ENCODE assay signal across 22 cellular contexts in genomic region chr5:38339446-38339845, GRCh38.
DNase-seq lines count a peak whose midpoint lies in the region; ATAC-seq, FAIRE-seq and TF ChIP-seq lines count a peak whose summit lies in the region.
"Had no signal": no experiment of that assay in that cellular context is flagged by ENCODE, and none has a peak within 500 bp of the region (broad histone marks: within the 10 kb centered on the region; RNA-seq: fewer than 3 reads in every experiment).

No MANE protein-coding gene starts in this region.

- no peak overlapping the region for H4K8ac ChIP-seq in mesenchymal stem cell (ENCODE audit: low read length)

- TF ChIP-seq POLR2A in HepG2 (IDR thresholded peaks at IDR 0.05; ENCODE audit: insufficient read depth in 1 of 2, low read depth in 2 of 2, low read length in 2 of 2) (no peak), right lobe of liver (IDR thresholded peaks at IDR 0.05) (no peak)

- no peak for DNase-seq in HepG2 (ENCODE audit: low spot score)
- DNase-seq in right lobe of liver = no peak
- peak; percentile 70 for DNase-seq in endodermal cell
- DNase-seq in mesenchymal stem cell = peak; percentile 15
- DNase-seq in A673 (ENCODE audit: low spot score) = no peak
- DNase-seq in WTC11 (ENCODE audit: low spot score) = no peak
- no peak for DNase-seq in DMS153 (lab: John Stamatoyannopoulos, UW)
- DNase-seq: Caco-2; CD4-positive, alpha-beta memory T cell; NCI-H1092 treated with DMSO at 0.1 percent for 48 hours; NCI-H1436 treated with DMSO at 0.1 percent for 48 hours; NCI-H2029; NCI-H345; NCI-H524; Peyer's patch had no signal

- no peak overlapping the region for H2BK5ac ChIP-seq in mesenchymal stem cell (ENCODE audit: low read depth, low read length, poor library complexity, severe bottlenecking)

- peak overlapping the region; percentile 89 for H3K27ac Mint-ChIP-seq in endodermal cell
- no peak overlapping the region for H3K27ac Mint-ChIP-seq in WTC11
- H3K27ac Mint-ChIP-seq: CD4-positive, alpha-beta memory T cell had no signal

- peaks cover 7% of the 10 kb centered on the region for H3K9me3 Mint-ChIP-seq in endodermal cell
- no peaks in the 10 kb centered on the region for H3K9me3 Mint-ChIP-seq in WTC11
- H3K9me3 Mint-ChIP-seq: CD4-positive, alpha-beta memory T cell had no signal

- TF ChIP-seq CTCF in HepG2 (CRISPR knock-in tag; IDR thresholded peaks at IDR 0.05) = no peak
- TF ChIP-seq CTCF in right lobe of liver (IDR thresholded peaks at IDR 0.05) = no peak
- no peak for TF ChIP-seq CTCF in endodermal cell (conservative IDR thresholded peaks at IDR 0.05)
- no peak for TF ChIP-seq CTCF in A673 (conservative IDR thresholded peaks at IDR 0.05; ENCODE audit: low read depth, low read length)
- TF ChIP-seq CTCF in WTC11 (IDR thresholded peaks at IDR 0.05) = no peak

- peaks cover 36% of the 10 kb centered on the region for H3K4me1 Mint-ChIP-seq in endodermal cell
- H3K4me1 Mint-ChIP-seq in WTC11 = no peaks in the 10 kb centered on the region; the same call in 1 of the 2 replicates

- no peak overlapping the region for H4K91ac ChIP-seq in mesenchymal stem cell (ENCODE audit: low read length)

- no peak overlapping the region for H3K18ac ChIP-seq in mesenchymal stem cell (ENCODE audit: low read depth in 1 of 2, low read length in 2 of 2)

- in situ Hi-C loops in HepG2 (cut with HindIII; ENCODE audit: extremely low pct_ligation_motif_present, low pct_unique_long_range_greater_than_20kb) = no loop called here

- TF ChIP-seq RAD21 in HepG2 (CRISPR knock-in tag; IDR thresholded peaks at IDR 0.05) = no peak

- no peak overlapping the region for H3K23ac ChIP-seq in mesenchymal stem cell (ENCODE audit: low read length in 2 of 2)

- no peak overlapping the region for H2BK12ac ChIP-seq in mesenchymal stem cell (ENCODE audit: low read length in 2 of 2)

- H3K27me3 ChIP-seq in HepG2 (ENCODE audit: control insufficient read depth in 1 of 2, insufficient read depth in 2 of 2, low read length in 2 of 2) (no peaks in the 10 kb centered on the region), right lobe of liver (no peaks in the 10 kb centered on the region), endodermal cell (ENCODE audit: control insufficient read depth, insufficient read depth, low read length, poor library complexity, severe bottlenecking) (no peaks in the 10 kb centered on the region), mesenchymal stem cell (ENCODE audit: control insufficient read depth in 1 of 2, insufficient read depth in 1 of 2, low read length in 2 of 2) (peaks cover 14 to 52% of the 10 kb centered on the region in 2 experiments), A673 (replicated peaks; ENCODE audit: insufficient read depth, low read depth, low read length, poor library complexity) (no peaks in the 10 kb centered on the region)
- H3K27me3 ChIP-seq: BLaER1 treated with 17β-estradiol and CSF1 and Interleukin-3, amounts not matched to agents 10 nM and 100 nM; Peyer's patch; SJSA1 had no signal

- CTCF ChIA-PET in HepG2 (lab: Yijun Ruan, JAX; ENCODE audit: low intra/inter-chr PET ratio, low total read pairs) = no interaction called here
- CTCF ChIA-PET in A673 (lab: Charles Lee) = no interaction called here
- CTCF ChIA-PET in WTC11 (lab: Charles Lee) = interaction anchor here (1.0 kb wide), 1 partner anchor 81 kb away, joined by 4 read pairs; no protein-coding TSS in a partner anchor

- no peaks in the 10 kb centered on the region for H3K79me1 ChIP-seq in mesenchymal stem cell (replicated peaks; ENCODE audit: low read length, poor library complexity, severe bottlenecking)

- no peak overlapping the region for H2BK120ac ChIP-seq in mesenchymal stem cell (ENCODE audit: low read depth, low read length)

- WGBS in HepG2 (ENCODE audit: low lambda C conversion rate) = 6% methylated on average over 3 of the region's 3 CpGs
- 24% methylated on average over 3 of the region's 3 CpGs for WGBS in right lobe of liver (ENCODE audit: insufficient coverage, low coverage, low lambda C conversion rate, missing lambda C conversion rate)
- WGBS in endodermal cell (ENCODE audit: insufficient coverage in 1 of 2, insufficient read length in 1 of 2), 2 experiments = 33 to 58% methylated on average over 3 of the region's 3 CpGs
- WGBS in mesenchymal stem cell = 24% methylated on average over 3 of the region's 3 CpGs

- BruUV-seq in HepG2 (replicated peaks; lab: Mats Ljungman, UMichigan) = no TSS peak
- no TSS peak for BruUV-seq in A673 (replicated peaks; lab: Mats Ljungman, UMichigan)

- no peaks in the 10 kb centered on the region for H3K36me3 ChIP-seq in HepG2 (replicated peaks in 1 of 2; ENCODE audit: control insufficient read depth in 1 of 2, insufficient read depth in 2 of 2, low read length in 2 of 2)
- no peaks in the 10 kb centered on the region for H3K36me3 ChIP-seq in right lobe of liver
- H3K36me3 ChIP-seq in endodermal cell (ENCODE audit: control insufficient read depth, insufficient read depth, low read length) = peaks cover 65% of the 10 kb centered on the region
- no peaks in the 10 kb centered on the region for H3K36me3 ChIP-seq in mesenchymal stem cell (ENCODE audit: control insufficient read depth in 1 of 2, insufficient read depth in 2 of 2, low read depth in 1 of 2, low read length in 2 of 2)
- no peaks in the 10 kb centered on the region for H3K36me3 ChIP-seq in A673 (ENCODE audit: insufficient read depth, low read length, poor library complexity, severe bottlenecking)
- H3K36me3 ChIP-seq: BLaER1 treated with 17β-estradiol and CSF1 and Interleukin-3, amounts not matched to agents 10 nM and 100 nM; Peyer's patch; SJSA1 had no signal

- no peak for FAIRE-seq in HepG2 (lab: Jason Lieb, UNC)
- FAIRE-seq: GM12891, H1, K562 had no signal

- no peaks in the 10 kb centered on the region for H3K79me2 ChIP-seq in HepG2 (ENCODE audit: insufficient read depth, low read length)

- no peak for ATAC-seq in HepG2
- no peak for ATAC-seq in right lobe of liver
- ATAC-seq in HG03378 (IDR thresholded peaks at IDR 0.05; ENCODE audit: unreplicated experiment) = no peak
- no peak for ATAC-seq in WTC11
- ATAC-seq: K562 had no signal

- TF ChIP-seq EP300 in HepG2 (IDR thresholded peaks at IDR 0.05; ENCODE audit: low read depth in 2 of 2, low read length in 2 of 2) (no peak), HepG2 (CRISPR knock-in tag; IDR thresholded peaks at IDR 0.05; ENCODE audit: borderline replicate concordance) (no peak)

- H3K4ac ChIP-seq in mesenchymal stem cell (ENCODE audit: low read depth in 1 of 2, low read length in 2 of 2) = no peak overlapping the region

- H3K27ac ChIP-seq in HepG2 (ENCODE audit: extremely low read length, insufficient read depth, low read length) (no peak overlapping the region), right lobe of liver (no peak overlapping the region), endodermal cell (ENCODE audit: low read depth, low read length) (no peak overlapping the region), mesenchymal stem cell (ENCODE audit: low read length, poor library complexity, severe bottlenecking) (no peak overlapping the region), A673 (ENCODE audit: low read depth, low read length, poor library complexity, severe bottlenecking) (no peak overlapping the region)
- H3K27ac ChIP-seq: 22Rv1; BLaER1 treated with 17β-estradiol and CSF1 and Interleukin-3, amounts not matched to agents 10 nM and 100 nM; Peyer's patch; SJSA1 had no signal

- H3K36me3 Mint-ChIP-seq in endodermal cell (ENCODE audit: low read depth) (peaks cover 64% of the 10 kb centered on the region), WTC11 (no peaks in the 10 kb centered on the region)
- H3K36me3 Mint-ChIP-seq: CD4-positive, alpha-beta memory T cell had no signal

- H3K4me3 Mint-ChIP-seq in endodermal cell (peak overlapping the region; percentile 82), WTC11 (no peak overlapping the region)
- H3K4me3 Mint-ChIP-seq: CD4-positive, alpha-beta memory T cell had no signal

- H3K14ac ChIP-seq in mesenchymal stem cell (ENCODE audit: low read length in 2 of 2) = no peak overlapping the region

- H2BK15ac ChIP-seq in mesenchymal stem cell (ENCODE audit: low read depth, poor library complexity, severe bottlenecking) = no peak overlapping the region

- intact Hi-C loops in HepG2 (cut with micrococcal nuclease; ENCODE audit: unreplicated experiment) = no loop called here
- intact Hi-C loops in right lobe of liver (cut with DNase I) = no loop called here
- intact Hi-C loops in A673 (cut with micrococcal nuclease; ENCODE audit: unreplicated experiment) = no loop called here

- POLR2A ChIA-PET in HepG2 (lab: Yijun Ruan, JAX) (no interaction called here), A673 (lab: Charles Lee; ENCODE audit: low non-redundant PET) (no interaction called here), WTC11 (lab: Charles Lee) (no interaction called here)

- H3K4me1 ChIP-seq in HepG2 (ENCODE audit: insufficient read depth, low read length) (peaks cover 18% of the 10 kb centered on the region), right lobe of liver (peaks cover 0 to 5% (median 0%) of the 10 kb centered on the region in 4 donors), endodermal cell (ENCODE audit: control insufficient read depth, insufficient read depth, low read length) (no peaks in the 10 kb centered on the region), mesenchymal stem cell (ENCODE audit: control insufficient read depth, insufficient read depth, low read depth, low read length) (no peaks in the 10 kb centered on the region), A673 (ENCODE audit: insufficient read depth, low read length, poor library complexity, severe bottlenecking) (no peaks in the 10 kb centered on the region)
- H3K4me1 ChIP-seq: Caco-2, Peyer's patch had no signal

- H3K4me2 ChIP-seq in HepG2 (ENCODE audit: low read depth, low read length) = no peak overlapping the region
- no peak overlapping the region for H3K4me2 ChIP-seq in mesenchymal stem cell (ENCODE audit: low read length, poor library complexity, severe bottlenecking)
- H3K4me2 ChIP-seq: BLaER1 treated with 17β-estradiol and CSF1 and Interleukin-3, amounts not matched to agents 10 nM and 100 nM had no signal

- H3K9ac ChIP-seq in HepG2 (ENCODE audit: insufficient read depth, low read depth, low read length) = no peak overlapping the region
- H3K9ac ChIP-seq in endodermal cell (ENCODE audit: extremely low read depth, low read length, poor library complexity, severe bottlenecking) = peak overlapping the region; percentile 95
- no peak overlapping the region for H3K9ac ChIP-seq in mesenchymal stem cell (ENCODE audit: low read length)
- H3K9ac ChIP-seq: BLaER1 treated with 17β-estradiol and CSF1 and Interleukin-3, amounts not matched to agents 10 nM and 100 nM had no signal

- H3K9me3 ChIP-seq in HepG2 (ENCODE audit: low read length) (no peaks in the 10 kb centered on the region), right lobe of liver (no peaks in the 10 kb centered on the region), endodermal cell (ENCODE audit: control insufficient read depth, low read length) (peaks cover 19% of the 10 kb centered on the region), mesenchymal stem cell (ENCODE audit: control insufficient read depth, low read length) (no peaks in the 10 kb centered on the region), A673 (ENCODE audit: low read depth, low read length, poor library complexity, severe bottlenecking) (no peaks in the 10 kb centered on the region)
- H3K9me3 ChIP-seq: BLaER1 treated with 17β-estradiol and CSF1 and Interleukin-3, amounts not matched to agents 10 nM and 100 nM; Caco-2; Peyer's patch; SJSA1 had no signal

- H3K27me3 Mint-ChIP-seq in endodermal cell (ENCODE audit: insufficient read depth) (no peaks in the 10 kb centered on the region), WTC11 (ENCODE audit: low read depth) (no peaks in the 10 kb centered on the region)

- no peak overlapping the region for H3K4me3 ChIP-seq in HepG2 (replicated peaks in 1 of 3; ENCODE audit: insufficient read depth in 1 of 3, low read depth in 2 of 3, low read length in 3 of 3)
- no peak overlapping the region for H3K4me3 ChIP-seq in right lobe of liver
- peak overlapping the region; percentile 99 for H3K4me3 ChIP-seq in endodermal cell (ENCODE audit: low read length)
- H3K4me3 ChIP-seq in mesenchymal stem cell (ENCODE audit: insufficient read depth in 1 of 2, low read depth in 1 of 2, low read length in 2 of 2) = no peak overlapping the region
- H3K4me3 ChIP-seq in A673 (ENCODE audit: low read depth, low read length, poor library complexity, severe bottlenecking) = no peak overlapping the region
- H3K4me3 ChIP-seq: BLaER1 treated with 17β-estradiol and CSF1 and Interleukin-3, amounts not matched to agents 10 nM and 100 nM; K562; Peyer's patch; SJSA1 had no signal

- H4K20me1 ChIP-seq in HepG2 (ENCODE audit: insufficient read depth, low read length) = no peaks in the 10 kb centered on the region
- H4K20me1 ChIP-seq: BLaER1 treated with 17β-estradiol and CSF1 and Interleukin-3, amounts not matched to agents 10 nM and 100 nM had no signal

- H2AFZ ChIP-seq in HepG2 (ENCODE audit: low read length) = no peak overlapping the region
- no peak overlapping the region for H2AFZ ChIP-seq in mesenchymal stem cell (ENCODE audit: low read depth, low read length)

- no peak overlapping the region for H2AK5ac ChIP-seq in mesenchymal stem cell (ENCODE audit: low read length, severe bottlenecking)

Comparison
In these comparisons a context has a peak if more than half of its experiments do, and no peak if none do; other contexts are left out.
1. DNase-seq: peak in endodermal cell (single experiment) and mesenchymal stem cell (single experiment); none in HepG2 (single experiment), right lobe of liver (0 of 3), A673 (single experiment), WTC11 (single experiment) and DMS153 (single experiment).